Comparison of ENCODE assay signal across 8 cellular contexts in genomic region chr11:62444271-62444833, GRCh38. TPM values are rescaled to one million over a fixed set of nuclear protein-coding genes. Genes with fewer than 3 reads are reported as not detected.
DNase-seq lines count a peak whose midpoint lies in the region; ATAC-seq, FAIRE-seq and TF ChIP-seq lines count a peak whose summit lies in the region.

No MANE protein-coding gene starts in this region.

- POLR2A ChIA-PET in A673 (lab: Charles Lee; ENCODE audit: low non-redundant PET): no interaction called here
- POLR2A ChIA-PET in SK-N-SH (lab: Yijun Ruan, JAX): interaction anchor here (0.6 to 2.1 kb wide), 7 partner anchors 10 to 397 kb away, joined by 3 to 6 read pairs (median 4); partner anchors contain the start of gene EEF1G

- peaks cover 20% of the 10 kb centered on the region for H3K4me1 ChIP-seq in A673 (ENCODE audit: insufficient read depth, low read length, poor library complexity, severe bottlenecking)
- peaks cover 19 to 22% of the 10 kb centered on the region in 2 experiments for H3K4me1 ChIP-seq in SK-N-SH (ENCODE audit: control insufficient read depth in 1 of 2, insufficient read depth in 2 of 2, low read depth in 1 of 2, low read length in 1 of 2)
- peaks cover 27% of the 10 kb centered on the region for H3K4me1 ChIP-seq in astrocyte (ENCODE audit: insufficient read depth, low read length)
- H3K4me1 ChIP-seq in iPS-20b (ENCODE audit: insufficient read depth, low read length): peaks cover 14% of the 10 kb centered on the region; the same call in 1 of the 2 replicates
- H3K4me1 ChIP-seq in gastrocnemius medialis: peaks cover 19 to 41% of the 10 kb centered on the region in 2 donors

- FAIRE-seq in astrocyte (lab: Jason Lieb, UNC): no peak

- H3K36me3 ChIP-seq in A673 (ENCODE audit: insufficient read depth, low read length, poor library complexity, severe bottlenecking) (no peaks in the 10 kb centered on the region), SK-N-SH (replicated peaks in 1 of 2; ENCODE audit: control insufficient read depth in 1 of 2, insufficient read depth in 2 of 2, low read length in 1 of 2) (no peaks in the 10 kb centered on the region), astrocyte (ENCODE audit: insufficient read depth, low read length) (no peaks in the 10 kb centered on the region), iPS-20b (ENCODE audit: insufficient read depth, low read depth, low read length) (no peaks in the 10 kb centered on the region), gastrocnemius medialis (no peaks in the 10 kb centered on the region)

- DNase-seq in A673 (ENCODE audit: low spot score): peak; percentile 87
- no peak for DNase-seq in HFF-Myc (ENCODE audit: extremely low read depth, low read depth)
- DNase-seq in SK-N-SH: peak; percentile 92
- DNase-seq in astrocyte (ENCODE audit: low read depth): peak; percentile 52
- DNase-seq in gastrocnemius medialis: peak; percentile 15 to 61

- no peaks in the 10 kb centered on the region for H3K4me1 Mint-ChIP-seq in astrocyte (ENCODE audit: low read depth, unreplicated experiment)

- H3K4me2 ChIP-seq in SK-N-SH (peak overlapping the region; percentile 96), astrocyte (ENCODE audit: low read length) (peak overlapping the region; percentile 84)

- no peak for TF ChIP-seq CTCF in A673 (conservative IDR thresholded peaks at IDR 0.05; ENCODE audit: low read depth, low read length)
- TF ChIP-seq CTCF in HFF-Myc (IDR thresholded peaks at IDR 0.05; ENCODE audit: low read depth, low read length, missing control alignments): no peak
- TF ChIP-seq CTCF in SK-N-SH (IDR thresholded peaks at IDR 0.05): no peak
- no peak for TF ChIP-seq CTCF in astrocyte (IDR thresholded peaks at IDR 0.05; ENCODE audit: insufficient read depth, low read depth, low read length)
- no peak for TF ChIP-seq CTCF in gastrocnemius medialis (IDR thresholded peaks at IDR 0.05 in 4 of 5, conservative IDR thresholded peaks at IDR 0.05 in 1 of 5)

- no peak overlapping the region for H3K4me3 Mint-ChIP-seq in astrocyte (ENCODE audit: unreplicated experiment)

- H2AFZ ChIP-seq in SK-N-SH (ENCODE audit: low read depth): peak overlapping the region; percentile 83
- peak overlapping the region; percentile 60 for H2AFZ ChIP-seq in astrocyte (ENCODE audit: low read depth, low read length)

- H3K27me3 Mint-ChIP-seq in astrocyte (ENCODE audit: low read depth, unreplicated experiment): peaks cover 38% of the 10 kb centered on the region

- H3K27ac Mint-ChIP-seq in astrocyte (ENCODE audit: unreplicated experiment): no peak overlapping the region

- CTCF ChIA-PET in A673 (lab: Charles Lee): interaction anchor here (0.5 to 2.1 kb wide), 6 partner anchors 20 to 1668 kb away, joined by 3 to 11 read pairs (median 5); no protein-coding TSS in a partner anchor
- CTCF ChIA-PET in SK-N-SH (lab: Yijun Ruan, JAX): interaction anchor here (0.8 to 3.0 kb wide), 7 partner anchors 14 to 99 kb away, joined by 3 to 16 read pairs (median 9); no protein-coding TSS in a partner anchor

- peaks cover 4% of the 10 kb centered on the region for H3F3A ChIP-seq in SK-N-SH (replicated peaks; ENCODE audit: insufficient read depth)

- H3K79me2 ChIP-seq in SK-N-SH (ENCODE audit: insufficient read depth) (no peaks in the 10 kb centered on the region), astrocyte (ENCODE audit: insufficient read depth, low read length) (no peaks in the 10 kb centered on the region)

- intact Hi-C loops in A673 (cut with micrococcal nuclease; ENCODE audit: unreplicated experiment) (no loop called here), gastrocnemius medialis (cut with DNase I; ENCODE audit: low total_unique reads) (no loop called here)

- no peaks in the 10 kb centered on the region for H3K9me3 ChIP-seq in A673 (ENCODE audit: low read depth, low read length, poor library complexity, severe bottlenecking)
- H3K9me3 ChIP-seq in SK-N-SH: no peaks in the 10 kb centered on the region
- no peaks in the 10 kb centered on the region for H3K9me3 ChIP-seq in astrocyte (ENCODE audit: insufficient read depth, low read depth, low read length)
- H3K9me3 ChIP-seq in iPS-20b (ENCODE audit: insufficient read depth, low read depth, low read length): no peaks in the 10 kb centered on the region
- H3K9me3 ChIP-seq in gastrocnemius medialis: no peaks in the 10 kb centered on the region

- BruUV-seq in A673 (replicated peaks; lab: Mats Ljungman, UMichigan): TSS peak; percentile 89

- ATAC-seq in gastrocnemius medialis (peak; percentile 23 to 56), GM19023 (IDR thresholded peaks at IDR 0.05; ENCODE audit: unreplicated experiment) (no peak), GM19397 (IDR thresholded peaks at IDR 0.05; ENCODE audit: unreplicated experiment) (no peak)

- no peaks in the 10 kb centered on the region for H3K9me2 ChIP-seq in SK-N-SH

- no peak for TF ChIP-seq EP300 in SK-N-SH (IDR thresholded peaks at IDR 0.05; ENCODE audit: borderline replicate concordance in 1 of 2, low read depth in 1 of 2, low read length in 1 of 2)

- H3K27me3 ChIP-seq in A673 (replicated peaks; ENCODE audit: insufficient read depth, low read depth, low read length, poor library complexity): no peaks in the 10 kb centered on the region
- H3K27me3 ChIP-seq in SK-N-SH (ENCODE audit: insufficient read depth): no peaks in the 10 kb centered on the region
- H3K27me3 ChIP-seq in astrocyte (ENCODE audit: insufficient read depth, low read length): no peaks in the 10 kb centered on the region
- H3K27me3 ChIP-seq in iPS-20b (ENCODE audit: insufficient read depth, low read length): 0 out of 2 replicates have a peak, but pooled peaks cover 5% of the 10 kb centered on the region
- no peaks in the 10 kb centered on the region for H3K27me3 ChIP-seq in gastrocnemius medialis

- H4K20me1 ChIP-seq in SK-N-SH (ENCODE audit: insufficient read depth) (no peaks in the 10 kb centered on the region), astrocyte (ENCODE audit: insufficient read depth, low read length) (no peaks in the 10 kb centered on the region)

- peaks cover 6% of the 10 kb centered on the region for H3K9me3 Mint-ChIP-seq in astrocyte (ENCODE audit: unreplicated experiment)

- H3K4me3 ChIP-seq in A673 (ENCODE audit: low read depth, low read length, poor library complexity, severe bottlenecking): peak overlapping the region; percentile 41
- peak overlapping the region; percentile 28 for H3K4me3 ChIP-seq in HFF-Myc (replicated peaks; ENCODE audit: low read depth, low read length)
- peak overlapping the region; percentile 55 to 69 for H3K4me3 ChIP-seq in SK-N-SH (ENCODE audit: low read depth in 2 of 2, low read length in 1 of 2)
- peak overlapping the region; percentile 53 for H3K4me3 ChIP-seq in astrocyte (ENCODE audit: insufficient read depth, low read depth, low read length)
- H3K4me3 ChIP-seq in iPS-20b (ENCODE audit: low read length): peak overlapping the region; percentile 34; the same call in 1 of the 2 replicates
- H3K4me3 ChIP-seq in gastrocnemius medialis: peak overlapping the region; percentile 41 to 65 (median 56)

- H3K9ac ChIP-seq in SK-N-SH (peak overlapping the region; percentile 79), astrocyte (ENCODE audit: low read length) (peak overlapping the region; percentile 80), iPS-20b (ENCODE audit: low read depth, low read length) (peak overlapping the region; percentile 41; the same call in 1 of the 2 replicates)

- no peak for TF ChIP-seq RAD21 in SK-N-SH (IDR thresholded peaks at IDR 0.05; ENCODE audit: low read length)

- peak; percentile 12 to 15 for TF ChIP-seq POLR2A in gastrocnemius medialis (IDR thresholded peaks at IDR 0.05)

- in situ Hi-C loops in gastrocnemius medialis (cut with MboI; ENCODE audit: low sequenced_read_pairs in 4 of 4): no loop called here

- WGBS in SK-N-SH (ENCODE audit: low lambda C conversion rate): 21% methylated on average over 20 of the region's 23 CpGs

- peaks cover 4% of the 10 kb centered on the region for H3K36me3 Mint-ChIP-seq in astrocyte (ENCODE audit: low read depth, unreplicated experiment)

- H3K27ac ChIP-seq in A673 (ENCODE audit: low read depth, low read length, poor library complexity, severe bottlenecking) (peak overlapping the region; percentile 68), SK-N-SH (ENCODE audit: low read depth in 2 of 2, low read length in 1 of 2) (peak overlapping the region; percentile 83 to 91), astrocyte (ENCODE audit: low read depth, low read length) (peak overlapping the region; percentile 69), iPS-20b (ENCODE audit: low read length) (no peak overlapping the region), gastrocnemius medialis (peak overlapping the region; percentile 50 to 80 (median 73))

TF ChIP-seq in SK-N-SH, 30 proteins besides CTCF, POLR2A, EP300 and RAD21 (continues in another document):
- TF ChIP-seq, protein P1, sequence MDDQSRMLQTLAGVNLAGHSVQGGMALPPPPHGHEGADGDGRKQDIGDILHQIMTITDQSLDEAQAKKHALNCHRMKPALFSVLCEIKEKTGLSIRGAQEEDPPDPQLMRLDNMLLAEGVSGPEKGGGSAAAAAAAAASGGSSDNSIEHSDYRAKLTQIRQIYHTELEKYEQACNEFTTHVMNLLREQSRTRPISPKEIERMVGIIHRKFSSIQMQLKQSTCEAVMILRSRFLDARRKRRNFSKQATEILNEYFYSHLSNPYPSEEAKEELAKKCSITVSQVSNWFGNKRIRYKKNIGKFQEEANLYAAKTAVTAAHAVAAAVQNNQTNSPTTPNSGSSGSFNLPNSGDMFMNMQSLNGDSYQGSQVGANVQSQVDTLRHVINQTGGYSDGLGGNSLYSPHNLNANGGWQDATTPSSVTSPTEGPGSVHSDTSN (IDR thresholded peaks at IDR 0.05): peak; percentile 8; the same call in 1 of the 2 replicates
- TF ChIP-seq, protein P2, sequence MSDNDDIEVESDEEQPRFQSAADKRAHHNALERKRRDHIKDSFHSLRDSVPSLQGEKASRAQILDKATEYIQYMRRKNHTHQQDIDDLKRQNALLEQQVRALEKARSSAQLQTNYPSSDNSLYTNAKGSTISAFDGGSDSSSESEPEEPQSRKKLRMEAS (IDR thresholded peaks at IDR 0.05; ENCODE audit: low read depth): 0 out of 2 replicates have a peak, but pooled peaks have one; percentile 28
- no peak for TF ChIP-seq IRF3 (IDR thresholded peaks at IDR 0.05; ENCODE audit: low read depth, low read length)
- 0 out of 2 replicates have a peak, but pooled peaks have one; percentile 42 for TF ChIP-seq TCF12 (IDR thresholded peaks at IDR 0.05)
- TF ChIP-seq POLR2AphosphoS5 (IDR thresholded peaks at IDR 0.05; ENCODE audit: low read depth, low read length): peak; percentile 78

RNA-seq across cellular contexts. Expression of gene SCGB1A1, which starts 25.5 kb away (rescaled TPM):
- total RNA-seq in A673 (2021): not detected in 2 replicates
- polyA plus RNA-seq in SK-N-SH (2012; rRNA removed): not detected in 2 replicates
- polyA plus RNA-seq in SK-N-SH (2012; cell fraction: cytosol; rRNA removed): not detected in 2 replicates
- not detected in 2 replicates for polyA plus RNA-seq in SK-N-SH (2012; cell fraction: nucleus; rRNA removed)
- not detected in 2 replicates for total RNA-seq in astrocyte
- total RNA-seq in gastrocnemius medialis: not detected

Comparison
In these comparisons a context has a peak if more than half of its experiments do, and no peak if none do; other contexts are left out.
1. ATAC-seq: peak in gastrocnemius medialis (2 of 2); none in GM19023 (single experiment) and GM19397 (single experiment).
2. Peak in every context shown above with its lines, with median percentiles within 50 percentile points of each other: H3K4me3 ChIP-seq and H3K9ac ChIP-seq.